2 cellular contexts compared by ENCODE assay signal in the genomic region with DNA sequence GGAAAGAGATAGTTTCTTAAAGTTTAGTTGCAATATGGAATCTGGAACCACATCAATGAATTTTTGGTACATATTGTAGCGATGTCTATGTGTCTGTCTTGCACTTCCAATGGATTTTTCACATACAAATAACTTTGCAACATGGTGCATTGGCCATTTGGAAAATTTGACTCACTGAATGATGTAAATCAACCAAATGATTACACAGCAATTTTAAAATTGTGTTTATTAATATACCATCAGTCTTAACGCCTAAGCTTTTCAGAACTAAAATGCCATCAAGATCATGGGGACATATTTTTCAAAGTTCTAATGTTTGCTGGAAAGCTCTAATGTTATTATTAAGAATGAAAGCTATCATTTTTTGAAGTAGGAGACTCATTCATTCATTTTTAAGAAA.
TF ChIP-seq lines count a peak whose summit lies in the region.

No MANE protein-coding gene starts in this region.

TF ChIP-seq in IMR-90, 13 proteins besides CTCF, POLR2A, EP300 and RAD21:
- TF ChIP-seq BHLHE40 (IDR thresholded peaks at IDR 0.05; ENCODE audit: low read depth, low read length) (no peak), ELK1 (IDR thresholded peaks at IDR 0.05; ENCODE audit: borderline replicate concordance, low read depth, low read length) (no peak), MAFK (IDR thresholded peaks at IDR 0.05; ENCODE audit: low read depth, low read length) (peak; percentile 34; the same call in 1 of the 2 replicates)

TF ChIP-seq in K562, 482 proteins besides CTCF, POLR2A, EP300 and RAD21:
- no peak for TF ChIP-seq JUND (IDR thresholded peaks at IDR 0.05; ENCODE audit: borderline replicate concordance, low read depth, low read length)
- peak; percentile 45; the same call in 1 of the 3 replicates for TF ChIP-seq JUND (tag; IDR thresholded peaks at IDR 0.05; ENCODE audit: borderline replicate concordance, low read depth, low read length)
- TF ChIP-seq ZNF316 (IDR thresholded peaks at IDR 0.05) = peak; percentile 67
- TF ChIP-seq MAFF (IDR thresholded peaks at IDR 0.05; ENCODE audit: low read length) = peak; percentile 17; the same call in 1 of the 2 replicates
- no peak for TF ChIP-seq ZNF780A (CRISPR knock-in tag; IDR thresholded peaks at IDR 0.05)
- peak; percentile 58 for TF ChIP-seq MAFG (tag; conservative IDR thresholded peaks at IDR 0.05)
- TF ChIP-seq C11orf30 (IDR thresholded peaks at IDR 0.05; ENCODE audit: low read depth) = peak; percentile 49; the same call in 1 of the 2 replicates
- TF ChIP-seq, protein P1, sequence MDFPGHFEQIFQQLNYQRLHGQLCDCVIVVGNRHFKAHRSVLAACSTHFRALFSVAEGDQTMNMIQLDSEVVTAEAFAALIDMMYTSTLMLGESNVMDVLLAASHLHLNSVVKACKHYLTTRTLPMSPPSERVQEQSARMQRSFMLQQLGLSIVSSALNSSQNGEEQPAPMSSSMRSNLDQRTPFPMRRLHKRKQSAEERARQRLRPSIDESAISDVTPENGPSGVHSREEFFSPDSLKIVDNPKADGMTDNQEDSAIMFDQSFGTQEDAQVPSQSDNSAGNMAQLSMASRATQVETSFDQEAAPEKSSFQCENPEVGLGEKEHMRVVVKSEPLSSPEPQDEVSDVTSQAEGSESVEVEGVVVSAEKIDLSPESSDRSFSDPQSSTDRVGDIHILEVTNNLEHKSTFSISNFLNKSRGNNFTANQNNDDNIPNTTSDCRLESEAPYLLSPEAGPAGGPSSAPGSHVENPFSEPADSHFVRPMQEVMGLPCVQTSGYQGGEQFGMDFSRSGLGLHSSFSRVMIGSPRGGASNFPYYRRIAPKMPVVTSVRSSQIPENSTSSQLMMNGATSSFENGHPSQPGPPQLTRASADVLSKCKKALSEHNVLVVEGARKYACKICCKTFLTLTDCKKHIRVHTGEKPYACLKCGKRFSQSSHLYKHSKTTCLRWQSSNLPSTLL (IDR thresholded peaks at IDR 0.05) = no peak
- peak; percentile 49 for TF ChIP-seq FOSL1 (tag; conservative IDR thresholded peaks at IDR 0.05)
